8 cellular contexts compared by ENCODE assay signal in genomic region chr11:818396-819128, GRCh38. TPM values are rescaled to one million over a fixed set of nuclear protein-coding genes. Genes with fewer than 3 reads are reported as not detected.
A peak's percentile ranks its signal among the peaks of the same experiment; 100 is the strongest.
DNase-seq lines count a peak whose midpoint lies in the region; ATAC-seq and TF ChIP-seq lines count a peak whose summit lies in the region.

Gene PNPLA2 (plus strand): TSS chr11:818914. CDS start chr11:819719, 805 bp downstream.

- H3K27ac Mint-ChIP-seq in immature natural killer cell: peak within 1 kb of the TSS; percentile 39 to 94 (median 70)
- peak within 1 kb of the TSS; percentile 85 for H3K27ac Mint-ChIP-seq in stimulated activated memory B cell treated with anti-CD40 and anti-IgM and Interleukin-4, amounts not matched to agents 10 μg/mL and 1 μg/mL and 100 μg/mL, for 72 hours

- H3K4me3 Mint-ChIP-seq in immature natural killer cell: peak within 1 kb of the TSS; percentile 81 to 92 (median 89)
- peak within 1 kb of the TSS; percentile 85 for H3K4me3 Mint-ChIP-seq in stimulated activated memory B cell treated with anti-CD40 and anti-IgM and Interleukin-4, amounts not matched to agents 10 μg/mL and 1 μg/mL and 100 μg/mL, for 72 hours

- ATAC-seq in HG03135 (IDR thresholded peaks at IDR 0.05; ENCODE audit: unreplicated experiment) (peak; percentile 2), GM21786 (IDR thresholded peaks at IDR 0.05; ENCODE audit: unreplicated experiment) (no peak)
- peak; percentile 0 for ATAC-seq in stimulated activated memory B cell treated with anti-CD40 and anti-IgM and Interleukin-4, amounts not matched to agents 10 μg/mL and 1 μg/mL and 100 μg/mL, for 72 hours

- no peaks in the 10 kb centered on the region for H3K9me3 Mint-ChIP-seq in immature natural killer cell
- H3K9me3 Mint-ChIP-seq in stimulated activated memory B cell treated with anti-CD40 and anti-IgM and Interleukin-4, amounts not matched to agents 10 μg/mL and 1 μg/mL and 100 μg/mL, for 72 hours: no peaks in the 10 kb centered on the region

- POLR2A ChIA-PET in AG04449 (lab: Yijun Ruan, JAX): interaction anchor here (0.7 to 4.6 kb wide), 15 partner anchors 7 to 123 kb away, joined by 3 to 96 read pairs (median 6); partner anchors contain the start of genes CD151, PIDD1, RPLP2 and TMEM80

- no peak for TF ChIP-seq CTCF in AG04449 (IDR thresholded peaks at IDR 0.05; ENCODE audit: insufficient read depth, low read length, missing control alignments)
- TF ChIP-seq CTCF in astrocyte of the spinal cord (IDR thresholded peaks at IDR 0.05; ENCODE audit: low read depth, low read length): no peak

- DNase-seq in AG04449 (ENCODE audit: low read depth, low spot score) (no peak), astrocyte of the spinal cord (ENCODE audit: low read depth, low spot score) (no peak), immature natural killer cell (no peak), RKO (ENCODE audit: low spot score) (no peak), LoVo (ENCODE audit: low spot score) (no peak)

- in situ Hi-C loops in astrocyte of the spinal cord (cut with HindIII; ENCODE audit: low sequenced_read_pairs): no loop called here

- peaks cover 0 to 18% of the 10 kb centered on the region in 2 donors for H3K4me1 Mint-ChIP-seq in immature natural killer cell
- H3K4me1 Mint-ChIP-seq in stimulated activated memory B cell treated with anti-CD40 and anti-IgM and Interleukin-4, amounts not matched to agents 10 μg/mL and 1 μg/mL and 100 μg/mL, for 72 hours: peaks cover 32% of the 10 kb centered on the region

- CTCF ChIA-PET in AG04449 (lab: Yijun Ruan, JAX): interaction anchor here (0.7 to 1.4 kb wide), 5 partner anchors 15 to 80 kb away, joined by 3 to 5 read pairs (median 4); no protein-coding TSS in a partner anchor

- H3K4me3 ChIP-seq in AG04449 (ENCODE audit: low read depth, low read length): peak within 1 kb of the TSS; percentile 72
- peak within 1 kb of the TSS; percentile 62 for H3K4me3 ChIP-seq in astrocyte of the spinal cord (ENCODE audit: low read depth, low read length)

- H3K36me3 Mint-ChIP-seq in immature natural killer cell: no peaks in the 10 kb centered on the region
- H3K36me3 Mint-ChIP-seq in stimulated activated memory B cell treated with anti-CD40 and anti-IgM and Interleukin-4, amounts not matched to agents 10 μg/mL and 1 μg/mL and 100 μg/mL, for 72 hours: peaks cover 6% of the 10 kb centered on the region

- H3K27me3 Mint-ChIP-seq in immature natural killer cell (ENCODE audit: low read depth in 3 of 3): peaks cover 0 to 13% (median 2%) of the 10 kb centered on the region in 3 donors
- no peaks in the 10 kb centered on the region for H3K27me3 Mint-ChIP-seq in stimulated activated memory B cell treated with anti-CD40 and anti-IgM and Interleukin-4, amounts not matched to agents 10 μg/mL and 1 μg/mL and 100 μg/mL, for 72 hours

RNA-seq across cellular contexts. Expression of gene PNPLA2, which starts in this region (rescaled TPM):
- 10 to 100 TPM; 10.9 to 42.3 (median 23.4) TPM for polyA plus RNA-seq in immature natural killer cell
